In the genomic region with DNA sequence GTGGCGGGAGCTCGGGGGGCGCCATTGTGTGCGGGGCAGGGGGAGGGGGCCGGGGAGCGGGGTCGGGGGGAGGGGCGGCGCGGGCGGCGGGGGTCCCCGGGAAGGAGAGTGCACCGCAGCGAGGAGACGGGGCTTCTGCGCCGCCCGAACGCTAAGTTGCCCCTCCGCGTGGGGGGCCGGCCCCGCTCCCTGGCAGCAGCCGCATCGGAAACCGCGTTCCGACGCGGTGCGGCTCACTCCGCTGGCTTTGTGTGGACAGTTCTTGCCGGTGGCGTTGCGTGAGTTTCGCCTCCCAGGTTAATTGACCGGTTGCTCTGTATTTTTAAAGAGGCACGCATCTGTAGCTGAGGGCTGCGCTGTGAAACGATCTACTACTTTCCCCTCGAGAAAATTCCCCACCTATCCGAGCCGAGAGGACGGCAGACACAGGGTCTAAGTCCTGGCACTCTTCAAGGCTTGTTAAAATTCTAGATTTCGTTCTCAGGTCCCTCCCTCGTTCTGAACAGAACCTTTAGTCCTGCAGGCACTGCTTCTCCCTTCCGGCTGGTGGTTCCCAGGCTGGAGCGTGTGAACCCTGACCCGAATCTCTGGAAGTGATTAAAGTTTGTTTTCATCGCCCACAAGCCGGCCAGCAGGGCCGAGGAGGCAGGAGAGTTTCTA, we compare ENCODE assay signal across 8 cellular contexts. TPM values are rescaled to one million over a fixed set of nuclear protein-coding genes. Genes with fewer than 3 reads are reported as not detected.
DNase-seq lines count a peak whose midpoint lies in the region; ATAC-seq lines count a peak whose summit lies in the region.

No MANE protein-coding gene starts in this region.

- no peaks in the 10 kb centered on the region for H3K9me3 Mint-ChIP-seq in activated naive CD4-positive, alpha-beta T cell treated with anti-CD3 and anti-CD28 coated beads, Interleukin-2, amount 10 ng/mL, durations not matched to agents 7 days and 5 days

- ATAC-seq in GM21737 (IDR thresholded peaks at IDR 0.05; ENCODE audit: unreplicated experiment): no peak

- peak overlapping the region; percentile 70 for H3K4me3 Mint-ChIP-seq in activated naive CD4-positive, alpha-beta T cell treated with anti-CD3 and anti-CD28 coated beads, Interleukin-2, amount 10 ng/mL, durations not matched to agents 7 days and 5 days

- peaks cover 18% of the 10 kb centered on the region for H3K4me1 Mint-ChIP-seq in activated naive CD4-positive, alpha-beta T cell treated with anti-CD3 and anti-CD28 coated beads, Interleukin-2, amount 10 ng/mL, durations not matched to agents 7 days and 5 days

- peaks cover 2% of the 10 kb centered on the region for H3K36me3 Mint-ChIP-seq in activated naive CD4-positive, alpha-beta T cell treated with anti-CD3 and anti-CD28 coated beads, Interleukin-2, amount 10 ng/mL, durations not matched to agents 7 days and 5 days

- H3K27me3 ChIP-seq in adipocyte (replicated peaks; ENCODE audit: control insufficient read depth, insufficient read depth, low read length) (peaks cover 21% of the 10 kb centered on the region), iPS-18a (ENCODE audit: control insufficient read depth, insufficient read depth, low read length) (peaks cover 57% of the 10 kb centered on the region), skeletal muscle satellite cell (ENCODE audit: control insufficient read depth, insufficient read depth, low read length) (peaks cover 88% of the 10 kb centered on the region)

- peaks cover 82% of the 10 kb centered on the region for H3K27me3 Mint-ChIP-seq in activated naive CD4-positive, alpha-beta T cell treated with anti-CD3 and anti-CD28 coated beads, Interleukin-2, amount 10 ng/mL, durations not matched to agents 7 days and 5 days

- peak overlapping the region; percentile 90 for H3K9ac ChIP-seq in adipocyte (ENCODE audit: low read length)
- peak overlapping the region; percentile 45 for H3K9ac ChIP-seq in iPS-18a (ENCODE audit: low read length)
- H3K9ac ChIP-seq in skeletal muscle satellite cell (ENCODE audit: low read depth, low read length): no peak overlapping the region

- DNase-seq in activated naive CD4-positive, alpha-beta T cell treated with anti-CD3 and anti-CD28 coated beads, Interleukin-2, amount 10 ng/mL, durations not matched to agents 7 days and 5 days: no peak
- no peak for DNase-seq in activated naive CD4-positive, alpha-beta T cell treated with anti-CD3 and anti-CD28 coated beads, Interleukin-2, amount 50 U/mL, for 16 hours
- DNase-seq in adipocyte (ENCODE audit: low read depth) (peak; percentile 98), GDM1 (lab: John Stamatoyannopoulos, UW) (no peak)
- DNase-seq in activated CD4-positive, alpha-beta T cell treated with anti-CD3 and anti-CD28 coated beads, Interleukin-2, amount 50 U/mL, for 1 hour: no peak

- H3K4me2 ChIP-seq in skeletal muscle satellite cell (ENCODE audit: low read length): peak overlapping the region; percentile 78

- H3K4me1 ChIP-seq in adipocyte (ENCODE audit: control insufficient read depth, insufficient read depth, low read length) (peaks cover 47% of the 10 kb centered on the region), iPS-18a (ENCODE audit: control insufficient read depth, low read depth, low read length) (peaks cover 10% of the 10 kb centered on the region), skeletal muscle satellite cell (ENCODE audit: control insufficient read depth, insufficient read depth, low read length) (peaks cover 4% of the 10 kb centered on the region)

- H3K27ac Mint-ChIP-seq in activated naive CD4-positive, alpha-beta T cell treated with anti-CD3 and anti-CD28 coated beads, Interleukin-2, amount 10 ng/mL, durations not matched to agents 7 days and 5 days: no peak overlapping the region

- no peaks in the 10 kb centered on the region for H3K9me3 ChIP-seq in adipocyte (ENCODE audit: control insufficient read depth, low read length)
- H3K9me3 ChIP-seq in iPS-18a (ENCODE audit: control insufficient read depth, low read depth, low read length): no peaks in the 10 kb centered on the region
- H3K9me3 ChIP-seq in skeletal muscle satellite cell (replicated peaks; ENCODE audit: low read length): no peaks in the 10 kb centered on the region

- CTCF ChIA-PET in activated naive CD4-positive, alpha-beta T cell treated with anti-CD3 and anti-CD28 coated beads, Interleukin-2, amount 10 ng/mL, durations not matched to agents 7 days and 5 days (lab: Charles Lee): interaction anchor here (1.8 kb wide), 1 partner anchor 100 kb away, joined by 6 read pairs; no protein-coding TSS in a partner anchor

- H3K36me3 ChIP-seq in adipocyte (ENCODE audit: control insufficient read depth, insufficient read depth, low read length, severe bottlenecking): no peaks in the 10 kb centered on the region
- H3K36me3 ChIP-seq in iPS-18a (ENCODE audit: control insufficient read depth, low read depth, low read length): no peaks in the 10 kb centered on the region
- H3K36me3 ChIP-seq in skeletal muscle satellite cell (ENCODE audit: insufficient read depth, low read length): no peaks in the 10 kb centered on the region

- H3K27ac ChIP-seq in iPS-18a (ENCODE audit: low read length): no peak overlapping the region

- peak overlapping the region; percentile 88 for H3K4me3 ChIP-seq in adipocyte (ENCODE audit: low read length)
- peak overlapping the region; percentile 90 for H3K4me3 ChIP-seq in iPS-18a (ENCODE audit: low read length)
- H3K4me3 ChIP-seq in skeletal muscle satellite cell (ENCODE audit: low read length): peak overlapping the region; percentile 48

RNA-seq across cellular contexts. Expression of a gene that starts 0.9 kb away (rescaled TPM):
- total RNA-seq in skeletal muscle satellite cell (2012; rRNA removed): 31.9 and 33.2 TPM in 2 replicates
